In genomic region chr9:122095010-122095767, GRCh38 we compare ENCODE assay signal across 8 cellular contexts. TPM values are rescaled to one million over a fixed set of nuclear protein-coding genes. Genes with fewer than 3 reads are reported as not detected.
A peak's percentile ranks its signal among the peaks of the same experiment; 100 is the strongest.
DNase-seq lines count a peak whose midpoint lies in the region; ATAC-seq, FAIRE-seq and TF ChIP-seq lines count a peak whose summit lies in the region.

No MANE protein-coding gene starts in this region.

- no peak overlapping the region for H3K9ac ChIP-seq in NT2/D1 (ENCODE audit: insufficient read length, low read depth)

- H3K27me3 ChIP-seq in NT2/D1 (ENCODE audit: insufficient read depth, insufficient read length) = peaks cover 55% of the 10 kb centered on the region

- no peaks in the 10 kb centered on the region for H3K36me3 ChIP-seq in NT2/D1 (ENCODE audit: insufficient read depth, insufficient read length, low read length)

- no peak overlapping the region for H3K4me3 ChIP-seq in NT2/D1 (ENCODE audit: insufficient read length, low read depth)
- no peak overlapping the region for H3K4me3 ChIP-seq in fibroblast of villous mesenchyme (ENCODE audit: low read depth, low read length)

- peak; percentile 73 for FAIRE-seq in H54 (lab: Jason Lieb, UNC)

- intact Hi-C loops in posterior cingulate gyrus (cut with DNase I) = loop anchor here (10.0 kb wide), 2 partner anchors 720 to 810 kb away; partner anchors contain the start of gene RC3H2

- ATAC-seq in GM18873 (IDR thresholded peaks at IDR 0.05; ENCODE audit: low FRiP score, unreplicated experiment) (no peak), HG02571 (IDR thresholded peaks at IDR 0.05; ENCODE audit: unreplicated experiment) (no peak)

- peak; percentile 73 for TF ChIP-seq CTCF in fibroblast of villous mesenchyme (IDR thresholded peaks at IDR 0.05; ENCODE audit: insufficient read depth, low read depth, low read length)

- H3K4me1 ChIP-seq in NT2/D1 (ENCODE audit: insufficient read depth, insufficient read length) = no peaks in the 10 kb centered on the region

- DNase-seq in AG20443 (ENCODE audit: low spot score) (peak; percentile 45), H54 (ENCODE audit: insufficient read length, low spot score) (peak; percentile 71), NT2/D1 (ENCODE audit: low read depth, low spot score) (peak; percentile 63), fibroblast of villous mesenchyme (ENCODE audit: low read depth) (peak; percentile 66), posterior cingulate gyrus (peak in 6 of 10 donors; percentile 52 to 86 (median 58))
- peak; percentile 35 for DNase-seq in activated T-cell treated with anti-CD3 and anti-CD28 coated beads, Interleukin-2, amount 50 U/mL, for 1 hour

- H3K9me3 ChIP-seq in NT2/D1 (ENCODE audit: insufficient read depth, low read length) = no peaks in the 10 kb centered on the region

- no peak for TF ChIP-seq POLR2A in H54 (IDR thresholded peaks at IDR 0.05; ENCODE audit: low read depth, low read length)

RNA-seq across cellular contexts. Expression of gene TTLL11, which starts 2.1 kb away (rescaled TPM):
- 4.3 and 4.8 TPM in 2 replicates for total RNA-seq in fibroblast of villous mesenchyme
